7 cellular contexts compared by ENCODE assay signal in genomic region chr13:60329221-60329983, GRCh38.
DNase-seq lines count a peak whose midpoint lies in the region; ATAC-seq and TF ChIP-seq lines count a peak whose summit lies in the region.

No MANE protein-coding gene starts in this region.

- H3K27me3 ChIP-seq in IMR-90 (ENCODE audit: control insufficient read depth, insufficient read depth, low read length) (no peaks in the 10 kb centered on the region; the same call in 1 of the 2 replicates), OCI-LY3 (ENCODE audit: low read depth, low read length) (no peaks in the 10 kb centered on the region), tibial nerve (no peaks in the 10 kb centered on the region)

- H2BK20ac ChIP-seq in IMR-90 (ENCODE audit: low read depth, low read length), result no peak overlapping the region

- no peak overlapping the region for H2BK5ac ChIP-seq in IMR-90 (ENCODE audit: low read depth, low read length, poor library complexity, severe bottlenecking)

- H2BK120ac ChIP-seq in IMR-90 (ENCODE audit: low read depth, low read length), result no peak overlapping the region

- H2AFZ ChIP-seq in IMR-90 (replicated peaks; ENCODE audit: low read length, poor library complexity), result no peak overlapping the region
- no peak overlapping the region for H2AFZ ChIP-seq in OCI-LY3 (ENCODE audit: low read depth, low read length)

- H3K9me3 ChIP-seq in IMR-90 (ENCODE audit: control insufficient read depth, insufficient read depth, low read length), result no peaks in the 10 kb centered on the region
- H3K9me3 ChIP-seq in OCI-LY3 (ENCODE audit: insufficient read depth, low read length), result 0 out of 2 replicates have a peak, but pooled peaks cover 6% of the 10 kb centered on the region
- H3K9me3 ChIP-seq in tibial nerve, result peaks cover 0 to 3% (median 0%) of the 10 kb centered on the region in 4 donors

- peak; percentile 50 for TF ChIP-seq CTCF in IMR-90 (conservative IDR thresholded peaks at IDR 0.05; ENCODE audit: low read depth, low read length)
- TF ChIP-seq CTCF in OCI-LY3 (IDR thresholded peaks at IDR 0.05; ENCODE audit: low read depth, low read length), result peak; percentile 90
- peak; percentile 80 for TF ChIP-seq CTCF in epithelial cell of proximal tubule (conservative IDR thresholded peaks at IDR 0.05; ENCODE audit: low read depth, low read length)
- TF ChIP-seq CTCF in tibial nerve (IDR thresholded peaks at IDR 0.05), result no peak

- H4K5ac ChIP-seq in IMR-90 (ENCODE audit: low read depth, low read length), result no peak overlapping the region

- no peaks in the 10 kb centered on the region for H3K79me2 ChIP-seq in OCI-LY3 (ENCODE audit: low read length)

- no peak overlapping the region for H2AK5ac ChIP-seq in IMR-90 (ENCODE audit: low read depth, low read length)

- H3K4me1 ChIP-seq in IMR-90 (ENCODE audit: control insufficient read depth, insufficient read depth, low read length), result peaks cover 2% of the 10 kb centered on the region; the same call in 1 of the 2 replicates
- H3K4me1 ChIP-seq in OCI-LY3 (ENCODE audit: low read length), result peaks cover 14% of the 10 kb centered on the region
- H3K4me1 ChIP-seq in tibial nerve, result peaks cover 0 to 3% (median 0%) of the 10 kb centered on the region in 4 donors

- H3K18ac ChIP-seq in IMR-90 (ENCODE audit: low read depth, low read length), result no peak overlapping the region

- dilution Hi-C loops in IMR-90 (cut with HindIII; ENCODE audit: low sequenced_read_pairs, unreplicated experiment), result no loop called here

- H3K36me3 ChIP-seq in IMR-90 (ENCODE audit: control insufficient read depth, insufficient read depth, low read length), result no peaks in the 10 kb centered on the region
- no peaks in the 10 kb centered on the region for H3K36me3 ChIP-seq in OCI-LY3 (replicated peaks; ENCODE audit: low read depth, low read length)
- H3K36me3 ChIP-seq in tibial nerve, result no peaks in the 10 kb centered on the region

- H3K9me1 ChIP-seq in IMR-90 (ENCODE audit: insufficient read depth, low read length), result no peaks in the 10 kb centered on the region; the same call in 1 of the 2 replicates

- H3K4me2 ChIP-seq in IMR-90 (ENCODE audit: low read depth, low read length), result no peak overlapping the region
- H3K4me2 ChIP-seq in OCI-LY3 (ENCODE audit: low read length), result 0 out of 2 replicates have a peak overlapping the region, but pooled peaks have one; percentile 13

- BruUV-seq in IMR-90 (replicated peaks; lab: Mats Ljungman, UMichigan), result no TSS peak

- no peak overlapping the region for H4K91ac ChIP-seq in IMR-90 (ENCODE audit: insufficient read depth, low read depth, low read length)

- H4K20me1 ChIP-seq in IMR-90 (ENCODE audit: insufficient read depth, low read length) (no peaks in the 10 kb centered on the region), OCI-LY3 (ENCODE audit: insufficient read depth, low read length) (no peaks in the 10 kb centered on the region)

- H3K27ac ChIP-seq in IMR-90 (ENCODE audit: insufficient read depth, low read length) (peak overlapping the region; percentile 1; the same call in 1 of the 2 replicates), OCI-LY3 (ENCODE audit: low read length) (no peak overlapping the region), tibial nerve (no peak overlapping the region)

- no peak for TF ChIP-seq EP300 in tibial nerve (IDR thresholded peaks at IDR 0.05)

- POLR2A ChIA-PET in IMR-90 (lab: Charles Lee; ENCODE audit: unreplicated experiment), result no interaction called here

- H3K79me1 ChIP-seq in IMR-90 (ENCODE audit: low read depth in 1 of 2, low read length in 2 of 2), result no peaks in the 10 kb centered on the region

- intact Hi-C loops in IMR-90 (cut with micrococcal nuclease), result loop anchor here (2.0 kb wide), 2 partner anchors 427 to 557 kb away; no protein-coding TSS in a partner anchor

- TF ChIP-seq RAD21 in IMR-90 (IDR thresholded peaks at IDR 0.05; ENCODE audit: low read length), result peak; percentile 61

- H3K4me3 ChIP-seq in IMR-90 (ENCODE audit: insufficient read depth, low read depth, low read length) (no peak overlapping the region), OCI-LY3 (ENCODE audit: low read length) (no peak overlapping the region), epithelial cell of proximal tubule (ENCODE audit: low read depth, low read length) (no peak overlapping the region), tibial nerve (no peak overlapping the region)

- H3K4ac ChIP-seq in IMR-90 (ENCODE audit: low read depth, low read length), result no peak overlapping the region

- no peak overlapping the region for H3K23ac ChIP-seq in IMR-90 (ENCODE audit: low read depth, low read length)

- peak; percentile 75 for ATAC-seq in GM21447 (IDR thresholded peaks at IDR 0.05; ENCODE audit: unreplicated experiment)
- peak; percentile 90 for ATAC-seq in IMR-90 (ENCODE audit: low read depth)

- TF ChIP-seq POLR2A in IMR-90 (IDR thresholded peaks at IDR 0.05; ENCODE audit: low read depth, low read length) (no peak), tibial nerve (IDR thresholded peaks at IDR 0.05) (no peak)

- H2AK9ac ChIP-seq in IMR-90 (replicated peaks; ENCODE audit: low read depth, low read length, poor library complexity), result no peak overlapping the region

- no peak overlapping the region for H4K8ac ChIP-seq in IMR-90 (ENCODE audit: low read depth in 2 of 2, low read length in 2 of 2)

- H3K56ac ChIP-seq in IMR-90 (ENCODE audit: extremely low read depth, insufficient read depth, low read length), result no peak overlapping the region

- in situ Hi-C loops in IMR-90 (cut with MboI; ENCODE audit: low sequenced_read_pairs), result loop anchor here (25.0 kb wide), 2 partner anchors 642 to 942 kb away; no protein-coding TSS in a partner anchor

- peak; percentile 27 for DNase-seq in GM03348 (ENCODE audit: low spot score)
- DNase-seq in IMR-90, result peak; percentile 16
- DNase-seq in epithelial cell of proximal tubule (ENCODE audit: low read depth), result peak; percentile 16
- peak; percentile 21 for DNase-seq in retina
- DNase-seq in tibial nerve (ENCODE audit: low spot score in 2 of 2), result no peak

- no CpG with 5 or more reads among the region's 2 CpGs for WGBS in IMR-90 (ENCODE audit: extremely low coverage in 2 of 2, insufficient read length in 1 of 2), 2 experiments
- 18 to 20% methylated on average over 2 of the region's 2 CpGs for WGBS in tibial nerve, 2 donors

- no peak overlapping the region for H2BK15ac ChIP-seq in IMR-90 (ENCODE audit: low read depth, low read length)

- H3K9ac ChIP-seq in IMR-90 (ENCODE audit: low read depth, low read length) (no peak overlapping the region), OCI-LY3 (ENCODE audit: low read length) (no peak overlapping the region)

- no peak overlapping the region for H3K14ac ChIP-seq in IMR-90 (replicated peaks; ENCODE audit: low read depth, low read length)

- CTCF ChIA-PET in IMR-90 (lab: Yijun Ruan, JAX), result interaction anchor here (0.6 to 1.1 kb wide), 5 partner anchors 195 to 636 kb away, joined by 3 to 4 read pairs (median 3); no protein-coding TSS in a partner anchor

TF ChIP-seq in IMR-90, 13 proteins besides CTCF, POLR2A, EP300 and RAD21:
- TF ChIP-seq CEBPB (IDR thresholded peaks at IDR 0.05; ENCODE audit: low read depth, low read length) (no peak), MAZ (IDR thresholded peaks at IDR 0.05; ENCODE audit: borderline replicate concordance, low read depth, low read length) (no peak), RFX5 (IDR thresholded peaks at IDR 0.05; ENCODE audit: low read depth, low read length) (no peak), SMC3 (IDR thresholded peaks at IDR 0.05; ENCODE audit: low read depth, low read length) (0 out of 2 replicates have a peak, but pooled peaks have one; percentile 18), USF2 (IDR thresholded peaks at IDR 0.05; ENCODE audit: low read depth, low read length) (no peak), ELK1 (IDR thresholded peaks at IDR 0.05; ENCODE audit: borderline replicate concordance, low read depth, low read length) (no peak)

Comparison
In these comparisons a context has a peak if more than half of its experiments do, and no peak if none do; other contexts are left out.
1. DNase-seq: peak in GM03348 (single experiment), IMR-90 (single experiment), epithelial cell of proximal tubule (single experiment) and retina (single experiment); none in tibial nerve (0 of 2).
2. CTCF ChIP-seq: peak in IMR-90 (single experiment), OCI-LY3 (single experiment) and epithelial cell of proximal tubule (single experiment); none in tibial nerve (0 of 5).